13 cellular contexts compared by ENCODE assay signal in genomic region chr15:90552929-90553211, GRCh38. TPM values are rescaled to one million over a fixed set of nuclear protein-coding genes. Genes with fewer than 3 reads are reported as not detected.
DNase-seq lines count a peak whose midpoint lies in the region; ATAC-seq and TF ChIP-seq lines count a peak whose summit lies in the region.
"Had no signal": no experiment of that assay in that cellular context is flagged by ENCODE, and none has a peak within 500 bp of the region (broad histone marks: within the 10 kb centered on the region; RNA-seq: fewer than 3 reads in every experiment).

No MANE protein-coding gene starts in this region.

- no peak for ATAC-seq in left lung
- ATAC-seq in HG02973 (IDR thresholded peaks at IDR 0.05; ENCODE audit: unreplicated experiment): no peak
- ATAC-seq: activated T-cell treated with anti-CD3 and anti-CD28 coated beads, Interleukin-2, amount 50 U/mL, for 4 hours had no signal

- DNase-seq in AG10803 (ENCODE audit: low read depth) (no peak), left lung (no peak), NCI-H2171 (lab: John Stamatoyannopoulos, UW) (no peak), NCI-H1105 treated with DMSO at 0.1 percent for 48 hours (lab: John Stamatoyannopoulos, UW) (no peak)
- DNase-seq in stimulated activated CD4-positive, alpha-beta T cell treated with anti-CD3 and anti-CD28 coated beads, Interleukin-1b, Interleukin-23, amount 100 ng/mL, for 48 hours: no peak
- DNase-seq: activated T-cell treated with anti-CD3 and anti-CD28 coated beads, Interleukin-2, amount 50 U/mL, for 4 hours; GOT3; T-helper 1 cell had no signal

- no peaks in the 10 kb centered on the region for H3K27me3 ChIP-seq in left lung
- H3K27me3 ChIP-seq: BLaER1 had no signal

- H3K4me3 ChIP-seq in AG10803 (ENCODE audit: low read length) (peak overlapping the region; percentile 3; the same call in 1 of the 2 replicates), left lung (no peak overlapping the region), skin epidermis (no peak overlapping the region)
- H3K4me3 ChIP-seq: BLaER1 had no signal

- TF ChIP-seq CTCF in AG10803 (conservative IDR thresholded peaks at IDR 0.05; ENCODE audit: low read length): no peak
- TF ChIP-seq CTCF in left lung (IDR thresholded peaks at IDR 0.05): no peak

- H3K4me1 ChIP-seq in left lung: peaks cover 9 to 47% of the 10 kb centered on the region in 2 donors

- no peaks in the 10 kb centered on the region for H3K36me3 ChIP-seq in left lung

- peak overlapping the region; percentile 69 for H3K27ac ChIP-seq in angular gyrus (ENCODE audit: low read depth, low read length)
- peak overlapping the region; percentile 55 to 73 for H3K27ac ChIP-seq in left lung
- H3K27ac ChIP-seq in skin epidermis: peak overlapping the region in 19 of 21 experiments; percentile 13 to 85 (median 60)
- H3K27ac ChIP-seq: BLaER1, epithelial cell of prostate had no signal

- intact Hi-C loops in left lung (cut with DNase I): no loop called here

- no peaks in the 10 kb centered on the region for H3K9me3 ChIP-seq in left lung
- H3K9me3 ChIP-seq: BLaER1 had no signal

RNA-seq across cellular contexts. Expression of gene CRTC3, which starts 23.1 kb away (rescaled TPM):
- total RNA-seq in left lung: 10 to 100 TPM; 33.0 to 36.4 TPM
